Comparison of ENCODE assay signal across 14 cellular contexts in genomic region chr3:180610981-180611380, GRCh38. TPM values are rescaled to one million over a fixed set of nuclear protein-coding genes. Genes with fewer than 3 reads are reported as not detected.
DNase-seq lines count a peak whose midpoint lies in the region; ATAC-seq and TF ChIP-seq lines count a peak whose summit lies in the region.
"Had no signal": no experiment of that assay in that cellular context is flagged by ENCODE, and none has a peak within 500 bp of the region (broad histone marks: within the 10 kb centered on the region; RNA-seq: fewer than 3 reads in every experiment).

No MANE protein-coding gene starts in this region.

- dilution Hi-C loops in IMR-90 (cut with HindIII; ENCODE audit: low sequenced_read_pairs, unreplicated experiment): no loop called here

- H2BK12ac ChIP-seq in mesenchymal stem cell (ENCODE audit: low read length in 2 of 2): no peak overlapping the region

- H2BK15ac ChIP-seq in IMR-90 (ENCODE audit: low read depth, low read length): no peak overlapping the region
- H2BK15ac ChIP-seq in mesenchymal stem cell (ENCODE audit: low read depth, poor library complexity, severe bottlenecking): no peak overlapping the region

- H3K9me3 Mint-ChIP-seq in CD4-positive, alpha-beta T cell: no peaks in the 10 kb centered on the region
- H3K9me3 Mint-ChIP-seq: CD8-positive, alpha-beta T cell had no signal

- TF ChIP-seq POLR2A in IMR-90 (IDR thresholded peaks at IDR 0.05; ENCODE audit: low read depth, low read length): no peak

- CTCF ChIA-PET in CD4-positive, alpha-beta T cell (lab: Charles Lee): no interaction called here
- CTCF ChIA-PET in IMR-90 (lab: Yijun Ruan, JAX): interaction anchor here (1.3 kb wide), 1 partner anchor 71 kb away, joined by 3 read pairs; no protein-coding TSS in a partner anchor

- H3K4me3 Mint-ChIP-seq in CD4-positive, alpha-beta T cell: no peak overlapping the region
- H3K4me3 Mint-ChIP-seq: B cell; CD8-positive, alpha-beta T cell had no signal

- no peak overlapping the region for H3K18ac ChIP-seq in IMR-90 (ENCODE audit: low read depth, low read length)
- no peak overlapping the region for H3K18ac ChIP-seq in mesenchymal stem cell (ENCODE audit: low read depth in 1 of 2, low read length in 2 of 2)

- H3K4me2 ChIP-seq in IMR-90 (ENCODE audit: low read depth, low read length) (no peak overlapping the region), mesenchymal stem cell (ENCODE audit: low read length, poor library complexity, severe bottlenecking) (no peak overlapping the region)

- POLR2A ChIA-PET in CD4-positive, alpha-beta T cell (lab: Charles Lee): interaction anchor here (3.5 kb wide), 1 partner anchor 9 kb away, joined by 23 read pairs; the partner anchor contains the start of gene TTC14
- POLR2A ChIA-PET in IMR-90 (lab: Charles Lee; ENCODE audit: unreplicated experiment): no interaction called here

- intact Hi-C loops in CD4-positive, alpha-beta T cell (cut with DNase I, micrococcal nuclease): loop anchor here in 1 of 2 experiments (5.0 kb wide), 1 partner anchor 1004 kb away; no protein-coding TSS in a partner anchor
- intact Hi-C loops in IMR-90 (cut with micrococcal nuclease): loop anchor here (10.0 kb wide), 1 partner anchor 364 kb away; no protein-coding TSS in a partner anchor

- no peaks in the 10 kb centered on the region for H3K9me3 ChIP-seq in CD4-positive, alpha-beta T cell (ENCODE audit: control insufficient read depth, low read length)
- H3K9me3 ChIP-seq in IMR-90 (ENCODE audit: control insufficient read depth, insufficient read depth, low read length): no peaks in the 10 kb centered on the region
- no peaks in the 10 kb centered on the region for H3K9me3 ChIP-seq in mesenchymal stem cell (ENCODE audit: control insufficient read depth, low read length)
- H3K9me3 ChIP-seq: HAP-1 had no signal

- H4K20me1 ChIP-seq in IMR-90 (ENCODE audit: insufficient read depth, low read length): no peaks in the 10 kb centered on the region

- H3K4me1 ChIP-seq in IMR-90 (ENCODE audit: control insufficient read depth, insufficient read depth, low read length) (no peaks in the 10 kb centered on the region), mesenchymal stem cell (ENCODE audit: control insufficient read depth, insufficient read depth, low read depth, low read length) (no peaks in the 10 kb centered on the region)
- H3K4me1 ChIP-seq: HAP-1 had no signal

- DNase-seq in CD4-positive, alpha-beta T cell: no peak
- peak; percentile 25 for DNase-seq in IMR-90
- peak; percentile 23 for DNase-seq in fibroblast of gingiva (ENCODE audit: low read depth)
- DNase-seq in mesenchymal stem cell: no peak
- DNase-seq in activated naive CD4-positive, alpha-beta T cell (lab: John Stamatoyannopoulos, UW): no peak
- no peak for DNase-seq in NCI-H2029 treated with DMSO at 0.1 percent for 48 hours (lab: John Stamatoyannopoulos, UW)
- no peak for DNase-seq in SK-N-DZ (ENCODE audit: low spot score)
- DNase-seq: ACHN; CD8-positive, alpha-beta T cell; COR-L47 had no signal

- BruUV-seq in IMR-90 (replicated peaks; lab: Mats Ljungman, UMichigan): no TSS peak

- H4K5ac ChIP-seq in IMR-90 (ENCODE audit: low read depth, low read length): no peak overlapping the region

- peaks cover 82% of the 10 kb centered on the region for H3K36me3 Mint-ChIP-seq in CD4-positive, alpha-beta T cell (ENCODE audit: low read depth)

- H4K91ac ChIP-seq in IMR-90 (ENCODE audit: insufficient read depth, low read depth, low read length) (no peak overlapping the region), mesenchymal stem cell (ENCODE audit: low read length) (no peak overlapping the region)

- H2AFZ ChIP-seq in IMR-90 (replicated peaks; ENCODE audit: low read length, poor library complexity) (no peak overlapping the region), mesenchymal stem cell (ENCODE audit: low read depth, low read length) (no peak overlapping the region)

- no peaks in the 10 kb centered on the region; a peak in 1 of 4 replicates for H3K79me1 ChIP-seq in IMR-90 (ENCODE audit: low read depth in 1 of 2, low read length in 2 of 2)
- H3K79me1 ChIP-seq in mesenchymal stem cell (replicated peaks; ENCODE audit: low read length, poor library complexity, severe bottlenecking): peaks cover 3% of the 10 kb centered on the region

- no peak overlapping the region for H2BK120ac ChIP-seq in IMR-90 (ENCODE audit: low read depth, low read length)
- H2BK120ac ChIP-seq in mesenchymal stem cell (ENCODE audit: low read depth, low read length): no peak overlapping the region

- TF ChIP-seq RAD21 in IMR-90 (IDR thresholded peaks at IDR 0.05; ENCODE audit: low read length): no peak

- ATAC-seq in CD4-positive, alpha-beta T cell (ENCODE audit: poor library complexity): no peak
- no peak for ATAC-seq in IMR-90 (ENCODE audit: low read depth)
- no peak for ATAC-seq in SK-N-SH treated with all-trans-retinoic acid at 6 μM for 48 hours
- ATAC-seq: CD8-positive, alpha-beta T cell had no signal

- H3K27me3 Mint-ChIP-seq in CD4-positive, alpha-beta T cell: no peaks in the 10 kb centered on the region
- H3K27me3 Mint-ChIP-seq: B cell had no signal

- H3K23ac ChIP-seq in IMR-90 (ENCODE audit: low read depth, low read length) (no peak overlapping the region), mesenchymal stem cell (ENCODE audit: low read length in 2 of 2) (no peak overlapping the region)

- peaks cover 16% of the 10 kb centered on the region for H3K4me1 Mint-ChIP-seq in CD4-positive, alpha-beta T cell (ENCODE audit: low read depth)
- H3K4me1 Mint-ChIP-seq: B cell had no signal

- H3K27ac ChIP-seq in CD4-positive, alpha-beta T cell (ENCODE audit: low read depth, low read length): no peak overlapping the region
- no peak overlapping the region for H3K27ac ChIP-seq in IMR-90 (ENCODE audit: insufficient read depth, low read length)
- no peak overlapping the region for H3K27ac ChIP-seq in mesenchymal stem cell (ENCODE audit: low read length, poor library complexity, severe bottlenecking)
- H3K27ac ChIP-seq: C4-2B had no signal

- no CpG with 5 or more reads among the region's 2 CpGs for WGBS in IMR-90 (ENCODE audit: extremely low coverage in 2 of 2, insufficient read length in 1 of 2), 2 experiments
- 100% methylated on average over 1 of the region's 2 CpGs for WGBS in mesenchymal stem cell

- H3K36me3 ChIP-seq in IMR-90 (ENCODE audit: control insufficient read depth, insufficient read depth, low read length): peaks cover 26% of the 10 kb centered on the region
- H3K36me3 ChIP-seq in mesenchymal stem cell (ENCODE audit: control insufficient read depth in 1 of 2, insufficient read depth in 2 of 2, low read depth in 1 of 2, low read length in 2 of 2): peaks cover 5 to 92% of the 10 kb centered on the region in 2 experiments

- H3K14ac ChIP-seq in IMR-90 (replicated peaks; ENCODE audit: low read depth, low read length) (no peak overlapping the region), mesenchymal stem cell (ENCODE audit: low read length in 2 of 2) (no peak overlapping the region)

- no peak overlapping the region for H2BK5ac ChIP-seq in IMR-90 (ENCODE audit: low read depth, low read length, poor library complexity, severe bottlenecking)
- no peak overlapping the region for H2BK5ac ChIP-seq in mesenchymal stem cell (ENCODE audit: low read depth, low read length, poor library complexity, severe bottlenecking)

- in situ Hi-C loops in IMR-90 (cut with MboI; ENCODE audit: low sequenced_read_pairs): loop anchor here (25.0 kb wide), 1 partner anchor 799 kb away; no protein-coding TSS in a partner anchor

- no peaks in the 10 kb centered on the region for H3K27me3 ChIP-seq in CD4-positive, alpha-beta T cell (ENCODE audit: control insufficient read depth, insufficient read depth, low read length)
- H3K27me3 ChIP-seq in IMR-90 (ENCODE audit: control insufficient read depth, insufficient read depth, low read length) (no peaks in the 10 kb centered on the region), mesenchymal stem cell (ENCODE audit: control insufficient read depth in 1 of 2, insufficient read depth in 1 of 2, low read length in 2 of 2) (no peaks in the 10 kb centered on the region)

- no peak overlapping the region for H2BK20ac ChIP-seq in IMR-90 (ENCODE audit: low read depth, low read length)

- H3K4ac ChIP-seq in IMR-90 (ENCODE audit: low read depth, low read length) (no peak overlapping the region), mesenchymal stem cell (ENCODE audit: low read depth in 1 of 2, low read length in 2 of 2) (no peak overlapping the region)

- H3K9me1 ChIP-seq in IMR-90 (ENCODE audit: insufficient read depth, low read length): no peaks in the 10 kb centered on the region

- H2AK5ac ChIP-seq in IMR-90 (ENCODE audit: low read depth, low read length): no peak overlapping the region
- H2AK5ac ChIP-seq in mesenchymal stem cell (ENCODE audit: low read length, severe bottlenecking): no peak overlapping the region

- H3K27ac Mint-ChIP-seq in CD4-positive, alpha-beta T cell: peak overlapping the region; percentile 34
- H3K27ac Mint-ChIP-seq: B cell had no signal

- H4K8ac ChIP-seq in IMR-90 (ENCODE audit: low read depth in 2 of 2, low read length in 2 of 2): no peak overlapping the region
- H4K8ac ChIP-seq in mesenchymal stem cell (ENCODE audit: low read length): no peak overlapping the region

- H3K56ac ChIP-seq in IMR-90 (ENCODE audit: extremely low read depth, insufficient read depth, low read length): no peak overlapping the region

- no peak overlapping the region for H2AK9ac ChIP-seq in IMR-90 (replicated peaks; ENCODE audit: low read depth, low read length, poor library complexity)

- H3K4me3 ChIP-seq in IMR-90 (ENCODE audit: insufficient read depth, low read depth, low read length): no peak overlapping the region
- H3K4me3 ChIP-seq in mesenchymal stem cell (ENCODE audit: insufficient read depth in 1 of 2, low read depth in 1 of 2, low read length in 2 of 2): no peak overlapping the region
- H3K4me3 ChIP-seq: HAP-1 had no signal

- H3K9ac ChIP-seq in IMR-90 (ENCODE audit: low read depth, low read length) (no peak overlapping the region), mesenchymal stem cell (ENCODE audit: low read length) (peak overlapping the region; percentile 4)

- TF ChIP-seq CTCF in CD4-positive, alpha-beta T cell (IDR thresholded peaks at IDR 0.05): no peak
- TF ChIP-seq CTCF in IMR-90 (conservative IDR thresholded peaks at IDR 0.05; ENCODE audit: low read depth, low read length): no peak

TF ChIP-seq in IMR-90, 13 proteins besides CTCF, POLR2A, EP300 and RAD21 (continues in another document):
- TF ChIP-seq FOS (IDR thresholded peaks at IDR 0.05; ENCODE audit: low read depth, low read length) (no peak), MXI1 (IDR thresholded peaks at IDR 0.05; ENCODE audit: borderline replicate concordance, low read depth, low read length) (no peak)

TF ChIP-seq in SK-N-SH treated with all-trans-retinoic acid at 6 μM for 48 hours, 23 proteins besides CTCF, POLR2A, EP300 and RAD21 (continues in another document):
- TF ChIP-seq GLIS3 (CRISPR knock-in tag; IDR thresholded peaks at IDR 0.05) (no peak), ZFP30 (CRISPR knock-in tag; IDR thresholded peaks at IDR 0.05) (no peak)

RNA-seq across cellular contexts. Expression of gene TTC14, which starts 9.0 kb away (rescaled TPM):
- 10 to 100 TPM; 79.0 to 84.4 TPM for total RNA-seq in CD4-positive, alpha-beta T cell
- total RNA-seq in IMR-90 (2012; rRNA removed): 23.1 and 38.5 TPM in 2 replicates
- polyA plus RNA-seq in IMR-90 (2012; rRNA removed): 12.5 and 16.9 TPM in 2 replicates
- polyA plus RNA-seq in IMR-90 (2012; cell fraction: cytosol; rRNA removed): 3.1 and 7.9 TPM in 2 replicates
- 37.6 and 96.5 TPM in 2 replicates for polyA plus RNA-seq in IMR-90 (2012; cell fraction: nucleus; rRNA removed; ENCODE audit: low replicate concordance)
- polyA plus RNA-seq in mesenchymal stem cell (2013, experiment 1 of 2): 31.9 TPM
- polyA plus RNA-seq in mesenchymal stem cell (2013, experiment 2 of 2): 34.5 TPM
- polyA plus RNA-seq in SK-N-DZ (2014; cell fraction: cytosol; rRNA removed): 33.7 and 45.8 TPM in 2 replicates
- 262 and 287 TPM in 2 replicates for polyA plus RNA-seq in SK-N-DZ (2014; cell fraction: nucleus; rRNA removed)

Comparison
In these comparisons a context has a peak if more than half of its experiments do, and no peak if none do; other contexts are left out.
1. DNase-seq: peak in IMR-90 (single experiment) and fibroblast of gingiva (single experiment); none in CD4-positive, alpha-beta T cell (0 of 10), mesenchymal stem cell (single experiment), activated naive CD4-positive, alpha-beta T cell (0 of 4), NCI-H2029 treated with DMSO at 0.1 percent for 48 hours (single experiment) and SK-N-DZ (single experiment).